In genomic region chr6:26231006-26231587, GRCh38 we compare ENCODE assay signal across 1 cellular context.
A peak's percentile ranks its signal among the peaks of the same experiment; 100 is the strongest.
TF ChIP-seq lines count a peak whose summit lies in the region.

No MANE protein-coding gene starts in this region.

TF ChIP-seq in K562, 482 proteins besides CTCF, POLR2A, EP300 and RAD21 (continued from another document):
- no peak for TF ChIP-seq MAZ (CRISPR knock-in tag; conservative IDR thresholded peaks at IDR 0.05 in 1 of 2, IDR thresholded peaks at IDR 0.05 in 1 of 2)
- no peak for TF ChIP-seq ZNF695 (CRISPR knock-in tag; IDR thresholded peaks at IDR 0.05)
- TF ChIP-seq TAF9B (IDR thresholded peaks at IDR 0.05; ENCODE audit: partially characterized antibody), result no peak
- TF ChIP-seq ZNF395 (CRISPR knock-in tag; IDR thresholded peaks at IDR 0.05), result 0 out of 2 replicates have a peak, but pooled peaks have one; percentile 39
- TF ChIP-seq TAL1 (IDR thresholded peaks at IDR 0.05), result no peak
- TF ChIP-seq SMARCC2 (IDR thresholded peaks at IDR 0.05; ENCODE audit: low read depth), result no peak
- no peak for TF ChIP-seq ZNF184 (CRISPR knock-in tag; IDR thresholded peaks at IDR 0.05)
- no peak for TF ChIP-seq EZH2 (IDR thresholded peaks at IDR 0.05; ENCODE audit: borderline replicate concordance, low read depth, low read length)
- TF ChIP-seq FOXM1 (IDR thresholded peaks at IDR 0.05; ENCODE audit: low read depth), result no peak
- TF ChIP-seq FOXM1 (CRISPR knock-in tag; IDR thresholded peaks at IDR 0.05; ENCODE audit: low read depth), result no peak
- TF ChIP-seq THRAP3 (IDR thresholded peaks at IDR 0.05; ENCODE audit: borderline replicate concordance), result no peak
- no peak for TF ChIP-seq TAF1 (IDR thresholded peaks at IDR 0.05; ENCODE audit: control insufficient read depth, extremely low read depth, insufficient read depth, low read length, severe bottlenecking)
- no peak for TF ChIP-seq KLF10 (CRISPR knock-in tag; IDR thresholded peaks at IDR 0.05)
- TF ChIP-seq BDP1 (IDR thresholded peaks at IDR 0.05; ENCODE audit: insufficient read depth, insufficient read length), result no peak
- peak; percentile 30; the same call in 1 of the 2 replicates for TF ChIP-seq POLR2AphosphoS5 (IDR thresholded peaks at IDR 0.05; ENCODE audit: control insufficient read depth, insufficient read depth, low read depth, low read length)
- no peak for TF ChIP-seq ZNF75A (CRISPR knock-in tag; IDR thresholded peaks at IDR 0.05)
- no peak for TF ChIP-seq ZNF274 (IDR thresholded peaks at IDR 0.05; ENCODE audit: borderline replicate concordance, low read depth, low read length)
- no peak for TF ChIP-seq ZNF740 (CRISPR knock-in tag; IDR thresholded peaks at IDR 0.05)
- no peak for TF ChIP-seq ZNF740 (tag; IDR thresholded peaks at IDR 0.05)
- TF ChIP-seq RBM15 (IDR thresholded peaks at IDR 0.05; ENCODE audit: insufficient read depth, low read length), result no peak
- TF ChIP-seq PKNOX1 (IDR thresholded peaks at IDR 0.05), result peak; percentile 42
- TF ChIP-seq SUPT5H (IDR thresholded peaks at IDR 0.05), result peak; percentile 20; the same call in 1 of the 2 replicates
- no peak for TF ChIP-seq CEBPB (tag; IDR thresholded peaks at IDR 0.05)
- no peak for TF ChIP-seq HDAC6 (IDR thresholded peaks at IDR 0.05; ENCODE audit: low read depth, low read length)
- no peak for TF ChIP-seq ELK1 (CRISPR knock-in tag; IDR thresholded peaks at IDR 0.05)
- no peak for TF ChIP-seq ZKSCAN8 (CRISPR knock-in tag; IDR thresholded peaks at IDR 0.05)
- no peak for TF ChIP-seq RBM22 (IDR thresholded peaks at IDR 0.05; ENCODE audit: low read depth, low read length, poor library complexity, severe bottlenecking)
